ENCODE assay signal across 21 cellular contexts in genomic region chr20:63297371-63297781, GRCh38. TPM values are rescaled to one million over a fixed set of nuclear protein-coding genes. Genes with fewer than 3 reads are reported as not detected.
A peak's percentile ranks its signal among the peaks of the same experiment; 100 is the strongest.
DNase-seq lines count a peak whose midpoint lies in the region; ATAC-seq, FAIRE-seq and TF ChIP-seq lines count a peak whose summit lies in the region.
"Had no signal": no experiment of that assay in that cellular context is flagged by ENCODE, and none has a peak within 500 bp of the region (broad histone marks: within the 10 kb centered on the region; RNA-seq: fewer than 3 reads in every experiment).

No MANE protein-coding gene starts in this region.

- H4K20me1 ChIP-seq in Karpas-422 (ENCODE audit: insufficient read depth, low read depth, low read length) (peaks cover 1% of the 10 kb centered on the region; the same call in 1 of the 2 replicates), H1 (replicated peaks in 1 of 2; ENCODE audit: control insufficient read depth in 1 of 2, insufficient read depth in 2 of 2, low read length in 2 of 2) (no peaks in the 10 kb centered on the region)

- peak overlapping the region; percentile 53 for H3K4ac ChIP-seq in H1 (replicated peaks; ENCODE audit: insufficient read length, low read depth, low read length)

- DNase-seq in Right ventricle myocardium inferior (ENCODE audit: missing footprints) (no peak), right atrium auricular region (ENCODE audit: low spot score) (no peak), Karpas-422 (peak; percentile 82), H1 (ENCODE audit: low read depth in 1 of 2, low spot score in 2 of 2) (no peak), DMS153 treated with DMSO at 0.1 percent for 48 hours (lab: John Stamatoyannopoulos, UW; ENCODE audit: unreplicated experiment) (no peak)
- no peak for DNase-seq in effector CD4-positive, alpha-beta T cell
- DNase-seq: 8988T; CD4-positive, CD25-positive, alpha-beta regulatory T cell; CD8-positive, alpha-beta memory T cell; COR-L47; DMS 273 treated with DMSO at 0.1 percent for 48 hours; H7 had no signal

- no peak for FAIRE-seq in H1 (lab: Jason Lieb, UNC)
- FAIRE-seq: G401.6, GM12891, GM18507 had no signal

- H2BK5ac ChIP-seq in H1 (ENCODE audit: low read depth, low read length): no peak overlapping the region

- no peak overlapping the region; the same call in 1 of the 2 replicates for H3K9ac ChIP-seq in Karpas-422 (ENCODE audit: low read length)
- H3K9ac ChIP-seq in H1 (replicated peaks in 1 of 4; ENCODE audit: extremely low read depth in 1 of 4, low read depth in 3 of 4, low read length in 3 of 4): no peak overlapping the region

- H2BK20ac ChIP-seq in H1 (ENCODE audit: low read length): no peak overlapping the region

- 94% methylated on average over 11 of the region's 11 CpGs; no CpG with 5 or more reads in 1 of the 2 experiments for WGBS in H1 (ENCODE audit: extremely low coverage in 1 of 2, insufficient coverage in 1 of 2, insufficient read length in 1 of 2, insufficient replicate concordance in 2 of 2, low coverage in 1 of 2, low lambda C conversion rate in 2 of 2, missing lambda C conversion rate in 1 of 2), 2 experiments

- H2BK120ac ChIP-seq in H1 (replicated peaks; ENCODE audit: low read depth, low read length): no peak overlapping the region

- H3K4me3 ChIP-seq in right atrium auricular region (no peak overlapping the region), Karpas-422 (ENCODE audit: low read length) (no peak overlapping the region), H1 (ENCODE audit: extremely low read depth in 1 of 4, insufficient read depth in 2 of 4, low read depth in 3 of 4, low read length in 4 of 4) (no peak overlapping the region)
- H3K4me3 ChIP-seq: GM23338 had no signal

- no peaks in the 10 kb centered on the region for H3K9me2 ChIP-seq in Karpas-422 (replicated peaks; ENCODE audit: insufficient read depth, low read length)

- no peak overlapping the region for H3K27ac ChIP-seq in right atrium auricular region
- H3K27ac ChIP-seq in Karpas-422 (ENCODE audit: low read length): no peak overlapping the region
- H3K27ac ChIP-seq in H1 (ENCODE audit: low read depth, low read length): no peak overlapping the region

- H2AFZ ChIP-seq in Karpas-422 (ENCODE audit: low read length) (no peak overlapping the region), H1 (ENCODE audit: low read length) (no peak overlapping the region)
- H2AFZ ChIP-seq: GM23338 had no signal

- H3K27me3 ChIP-seq in right atrium auricular region (peaks cover 4 to 26% of the 10 kb centered on the region in 2 donors), Karpas-422 (ENCODE audit: low read length) (no peaks in the 10 kb centered on the region), H1 (replicated peaks in 1 of 4; ENCODE audit: control insufficient read depth in 3 of 4, extremely low read depth in 1 of 4, insufficient read depth in 3 of 4, low read length in 3 of 4) (peaks cover 0 to 9% (median 4%) of the 10 kb centered on the region in 4 experiments; a peak in 3 of 7 replicates)

- no peaks in the 10 kb centered on the region for H3K79me1 ChIP-seq in H1 (ENCODE audit: low read depth, low read length)

- H3K4me1 ChIP-seq in right atrium auricular region: no peaks in the 10 kb centered on the region
- H3K4me1 ChIP-seq in Karpas-422 (ENCODE audit: low read length): peaks cover 22% of the 10 kb centered on the region
- peaks cover 0 to 24% (median 20%) of the 10 kb centered on the region in 4 experiments; a peak in 6 of 7 replicates for H3K4me1 ChIP-seq in H1 (replicated peaks in 1 of 4; ENCODE audit: control insufficient read depth in 3 of 4, insufficient read depth in 4 of 4, low read length in 3 of 4)

- H2BK15ac ChIP-seq in H1 (ENCODE audit: low read length): 0 out of 2 replicates have a peak overlapping the region, but pooled peaks have one; percentile 61

- H3K23ac ChIP-seq in H1 (ENCODE audit: insufficient read length): no peak overlapping the region

- 0 out of 2 replicates have a peak overlapping the region, but pooled peaks have one; percentile 53 for H2AK5ac ChIP-seq in H1 (ENCODE audit: low read depth, low read length)

- H3K23me2 ChIP-seq in H1 (ENCODE audit: low read depth, low read length): peaks cover 3% of the 10 kb centered on the region; the same call in 1 of the 2 replicates

- no peak overlapping the region for H3K14ac ChIP-seq in H1 (ENCODE audit: insufficient read length)

- peak overlapping the region; percentile 35 for H3K4me2 ChIP-seq in Karpas-422 (ENCODE audit: low read depth, low read length, poor library complexity, severe bottlenecking)
- no peak overlapping the region for H3K4me2 ChIP-seq in H1 (ENCODE audit: insufficient read depth in 1 of 2, low read depth in 2 of 2, low read length in 2 of 2)
- H3K4me2 ChIP-seq: GM23338 had no signal

- POLR2A ChIA-PET in H1 (lab: Charles Lee; ENCODE audit: partially characterized antibody): interaction anchor here (0.6 to 2.8 kb wide), 5 partner anchors 44 to 73 kb away, joined by 3 to 7 read pairs (median 3); partner anchors contain the start of gene NKAIN4

- no peak overlapping the region for H3K56ac ChIP-seq in H1 (replicated peaks; ENCODE audit: insufficient read length, low read depth, low read length)

- no peak overlapping the region for H4K91ac ChIP-seq in H1 (replicated peaks; ENCODE audit: insufficient read length, low read length)

- peak; percentile 12 for ATAC-seq in Right ventricle myocardium inferior
- no peak for ATAC-seq in HG02642 (IDR thresholded peaks at IDR 0.05; ENCODE audit: poor library complexity, unreplicated experiment)
- ATAC-seq: GM23338, HCT116 had no signal

- H3K36me3 ChIP-seq in right atrium auricular region (no peaks in the 10 kb centered on the region), Karpas-422 (ENCODE audit: insufficient read depth, low read length) (no peaks in the 10 kb centered on the region), H1 (ENCODE audit: control insufficient read depth in 2 of 4, insufficient read depth in 4 of 4, low read length in 3 of 4) (no peaks in the 10 kb centered on the region)

- TF ChIP-seq POLR2A in H1 (IDR thresholded peaks at IDR 0.05; ENCODE audit: control extremely low read depth in 1 of 2, low read depth in 2 of 2, low read length in 2 of 2): no peak

- no peak overlapping the region for H4K5ac ChIP-seq in H1 (ENCODE audit: insufficient read length, low read depth, low read length)

- no peaks in the 10 kb centered on the region for H3K79me2 ChIP-seq in Karpas-422 (ENCODE audit: low read length)
- H3K79me2 ChIP-seq in H1 (ENCODE audit: control insufficient read depth in 1 of 2, insufficient read depth in 2 of 2, low read length in 2 of 2): no peaks in the 10 kb centered on the region

- H4K8ac ChIP-seq in H1 (ENCODE audit: extremely low read depth, insufficient read depth, low read length): no peak overlapping the region; the same call in 1 of the 2 replicates

- H2BK12ac ChIP-seq in H1 (ENCODE audit: low read depth, low read length): no peak overlapping the region

- no peak for TF ChIP-seq CTCF in right atrium auricular region (IDR thresholded peaks at IDR 0.05)
- no peak for TF ChIP-seq CTCF in H1 (IDR thresholded peaks at IDR 0.05; ENCODE audit: control extremely low read depth in 1 of 3, insufficient read depth in 1 of 3, low read depth in 1 of 3, low read length in 3 of 3)

- intact Hi-C loops in Right ventricle myocardium inferior (cut with DNase I): no loop called here

- H3K18ac ChIP-seq in H1 (ENCODE audit: extremely low read depth, low read length): peak overlapping the region; percentile 48; the same call in 1 of the 2 replicates

- TF ChIP-seq EP300 in H1 (IDR thresholded peaks at IDR 0.05; ENCODE audit: borderline replicate concordance in 1 of 2, low read depth in 2 of 2, low read length in 2 of 2): no peak

- no peak for TF ChIP-seq RAD21 in H1 (IDR thresholded peaks at IDR 0.05 in 1 of 2, conservative IDR thresholded peaks at IDR 0.05 in 1 of 2; ENCODE audit: low read depth in 2 of 2, low read length in 2 of 2)

- peaks cover 0 to 18% of the 10 kb centered on the region in 2 donors for H3K9me3 ChIP-seq in right atrium auricular region
- H3K9me3 ChIP-seq in Karpas-422 (ENCODE audit: low read length): no peaks in the 10 kb centered on the region
- H3K9me3 ChIP-seq in H1 (ENCODE audit: insufficient read depth in 2 of 2, low read depth in 1 of 2, low read length in 1 of 2): no peaks in the 10 kb centered on the region

- CTCF ChIA-PET in H1 (lab: Charles Lee; ENCODE audit: partially characterized antibody): interaction anchor here (0.7 to 9.9 kb wide), 7 partner anchors 12 to 654 kb away, joined by 3 to 81 read pairs (median 9); no protein-coding TSS in a partner anchor

RNA-seq across cellular contexts. Expression of gene COL20A1, which starts 4.4 kb away (rescaled TPM):
- total RNA-seq in Right ventricle myocardium inferior (not detected), right atrium auricular region (not detected)
- total RNA-seq in Karpas-422 (2014; rRNA removed; shearing (Covaris generic); ENCODE audit: low replicate concordance): 3.1 and 3.4 TPM in 2 replicates
- total RNA-seq in H1 (2021; fragmentation: NEBNext Ultra II Directional; extraction: Animal tissue kit (Norgen Biotek cat#: 25700)): 0.17 and 0.19 TPM in 2 replicates
- 0.21 and 0.61 TPM in 2 replicates for polyA plus RNA-seq in H1 (2011; rRNA removed)
- polyA plus RNA-seq in H1 (2011; cell fraction: cytosol; rRNA removed): 0.41 TPM
- polyA plus RNA-seq in H1 (2011; cell fraction: nucleus; rRNA removed): 5.9 TPM
- 0.08 to 1.0 TPM (median 0.66 TPM) in 4 replicates for polyA plus RNA-seq in H1 (2012, experiment 1 of 2)
- polyA plus RNA-seq in H1 (2012, experiment 2 of 2): 0.07 TPM
- polyA plus RNA-seq in H1 (2013, experiment 1 of 2): 0.06 TPM
- 0.06 TPM for polyA plus RNA-seq in H1 (2013, experiment 2 of 2)
- polyA minus RNA-seq in H1 (2011; rRNA and poly(A)+ RNA removed): 0.07 and 0.09 TPM in 2 replicates
- 0.37 TPM for polyA minus RNA-seq in H1 (2011; cell fraction: cytosol; rRNA and poly(A)+ RNA removed)
- 1.9 TPM for polyA minus RNA-seq in H1 (2011; cell fraction: nucleus; rRNA and poly(A)+ RNA removed)
- total RNA-seq: A673 had no signal
- polyA plus RNA-seq: AG04450; CD4-positive, CD25-positive, alpha-beta regulatory T cell; CD8-positive, alpha-beta memory T cell had no signal

RNA-seq across cellular contexts. Expression of gene ARFGAP1, which starts 24.8 kb away (rescaled TPM):
- total RNA-seq in Right ventricle myocardium inferior: 28.8 TPM
- 10 to 100 TPM; 19.1 to 20.7 TPM for total RNA-seq in right atrium auricular region
- total RNA-seq in Karpas-422 (2014; rRNA removed; shearing (Covaris generic); ENCODE audit: low replicate concordance): 49.2 and 61.3 TPM in 2 replicates
- total RNA-seq in H1 (2021; fragmentation: NEBNext Ultra II Directional; extraction: Animal tissue kit (Norgen Biotek cat#: 25700)): 93.0 and 100 TPM in 2 replicates
- polyA plus RNA-seq in H1 (2011; rRNA removed): 93.7 and 136 TPM in 2 replicates
- 110 TPM for polyA plus RNA-seq in H1 (2011; cell fraction: cytosol; rRNA removed)
- 723 TPM for polyA plus RNA-seq in H1 (2011; cell fraction: nucleus; rRNA removed)
- polyA plus RNA-seq in H1 (2012, experiment 1 of 2): 84.2 to 119 TPM (median 111 TPM) in 4 replicates
- 65.8 TPM for polyA plus RNA-seq in H1 (2012, experiment 2 of 2)
- 59.7 TPM for polyA plus RNA-seq in H1 (2013, experiment 1 of 2)
- polyA plus RNA-seq in H1 (2013, experiment 2 of 2): 49.0 TPM
- 37.5 and 49.1 TPM in 2 replicates for polyA minus RNA-seq in H1 (2011; rRNA and poly(A)+ RNA removed)
- 44.3 TPM for polyA minus RNA-seq in H1 (2011; cell fraction: cytosol; rRNA and poly(A)+ RNA removed)
- polyA minus RNA-seq in H1 (2011; cell fraction: nucleus; rRNA and poly(A)+ RNA removed): 123 TPM

RNA-seq across cellular contexts. Expression of gene NKAIN4, which starts 43.1 kb away (rescaled TPM):
- total RNA-seq in Right ventricle myocardium inferior: not detected
- not detected for total RNA-seq in right atrium auricular region
- total RNA-seq in Karpas-422 (2014; rRNA removed; shearing (Covaris generic); ENCODE audit: low replicate concordance): not detected in 2 replicates
- 6.6 and 6.9 TPM in 2 replicates for total RNA-seq in H1 (2021; fragmentation: NEBNext Ultra II Directional; extraction: Animal tissue kit (Norgen Biotek cat#: 25700))
- 17.0 and 21.9 TPM in 2 replicates for polyA plus RNA-seq in H1 (2011; rRNA removed)
- 13.2 TPM for polyA plus RNA-seq in H1 (2011; cell fraction: cytosol; rRNA removed)
- polyA plus RNA-seq in H1 (2011; cell fraction: nucleus; rRNA removed): 27.5 TPM
- polyA plus RNA-seq in H1 (2012, experiment 1 of 2): 4.5 to 10.2 TPM (median 8.1 TPM) in 4 replicates
- 6.7 TPM for polyA plus RNA-seq in H1 (2012, experiment 2 of 2)
- 8.1 TPM for polyA plus RNA-seq in H1 (2013, experiment 1 of 2)
- 5.9 TPM for polyA plus RNA-seq in H1 (2013, experiment 2 of 2)
- 5.3 and 5.5 TPM in 2 replicates for polyA minus RNA-seq in H1 (2011; rRNA and poly(A)+ RNA removed)
- polyA minus RNA-seq in H1 (2011; cell fraction: cytosol; rRNA and poly(A)+ RNA removed): 4.3 TPM
- 7.0 TPM for polyA minus RNA-seq in H1 (2011; cell fraction: nucleus; rRNA and poly(A)+ RNA removed)
- total RNA-seq: A673; CD4-positive, CD25-positive, alpha-beta regulatory T cell; CD8-positive, alpha-beta memory T cell; HT-29 had no signal
- polyA plus RNA-seq: AG04450; CD4-positive, CD25-positive, alpha-beta regulatory T cell; CD8-positive, alpha-beta memory T cell had no signal
